Comparison of ENCODE assay signal across 32 cellular contexts in the genomic region with DNA sequence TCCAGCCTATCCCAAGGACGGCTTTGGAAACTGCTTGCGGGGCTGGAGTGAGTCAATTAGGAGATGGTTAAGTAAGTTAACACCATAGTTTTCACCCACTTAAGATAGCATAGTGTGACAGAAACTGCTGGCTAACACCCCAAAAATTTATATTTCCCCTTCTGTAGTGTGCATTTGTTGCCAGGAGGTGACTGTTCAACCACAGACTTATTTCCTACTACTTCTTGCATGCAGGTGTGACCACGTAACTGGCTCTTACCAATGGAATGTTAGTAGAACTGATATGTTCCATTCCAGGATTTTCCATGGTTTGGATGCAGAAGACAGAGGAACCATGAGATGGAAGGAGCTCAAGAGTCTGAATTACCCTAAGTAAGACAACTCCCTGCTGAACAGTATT. TPM values are rescaled to one million over a fixed set of nuclear protein-coding genes. Genes with fewer than 3 reads are reported as not detected.
"Had no signal": no experiment of that assay in that cellular context is flagged by ENCODE, and none has a peak within 500 bp of the region (broad histone marks: within the 10 kb centered on the region; RNA-seq: fewer than 3 reads in every experiment).

No MANE protein-coding gene starts in this region.

- H3K4me3 ChIP-seq: ascending aorta, esophagus squamous epithelium, gastrocnemius medialis, skin epidermis, testis, transverse colon had no signal

- ATAC-seq: gastrocnemius medialis; sciatic nerve; stimulated activated naive CD8-positive, alpha-beta T cell treated with anti-CD3 and anti-CD28 coated beads, Interleukin-15, Interleukin-2, amounts not matched to agents 100 U/mL and 50 U/mL, for 24 hours had no signal

- FAIRE-seq: bronchial epithelial cell, keratinocyte had no signal

- DNase-seq: activated CD4-positive, alpha-beta memory T cell treated with anti-CD3 and anti-CD28 coated beads for 36 hours; activated CD4-positive, alpha-beta T cell treated with anti-CD3 and anti-CD28 coated beads, Interleukin-2, amount 10 ng/mL, durations not matched to agents 24 days and 14 days; activated CD4-positive, CD25-positive, alpha-beta regulatory T cell treated with anti-CD3 and anti-CD28 coated beads, Interleukin-2, amount 50 U/mL, for 72 hours; activated CD8-positive, alpha-beta memory T cell treated with anti-CD3 and anti-CD28 coated beads, Interleukin-2, amount 50 U/mL, for 4 hours; activated effector memory CD4-positive, alpha-beta T cell treated with anti-CD3 and anti-CD28 coated beads, Interleukin-2, amount 50 U/mL, for 16 hours; activated naive CD4-positive, alpha-beta T cell treated with anti-CD3 and anti-CD28 coated beads for 36 hours; activated naive CD8-positive, alpha-beta T cell treated with anti-CD3 and anti-CD28 coated beads, Interleukin-2, amount 10 ng/mL, durations not matched to agents 7 days and 5 days; activated T-cell treated with anti-CD3 and anti-CD28 coated beads, Interleukin-2, amount 50 U/mL, for 1 hour; esophagus squamous epithelium; gastrocnemius medialis; head of caudate nucleus; hippocampal formation; left colon; naive B cell; nephron progenitor cell; retina; stimulated activated CD4-positive, alpha-beta T cell treated with anti-CD3 and anti-CD28 coated beads, Interleukin-12 subunit alpha, Interleukin-12 subunit beta, amount 100 ng/mL, for 4 hours; stimulated activated CD4-positive, alpha-beta T cell treated with anti-CD3 and anti-CD28 coated beads, Interleukin-4, amount 100 ng/mL, for 1 hour; stimulated activated naive CD8-positive, alpha-beta T cell treated with anti-CD3 and anti-CD28 coated beads, Interleukin-15, Interleukin-2, amounts not matched to agents 100 U/mL and 50 U/mL, for 24 hours; T-helper 9 cell; testis; transverse colon had no signal

RNA-seq across cellular contexts. Expression of gene SLC35F4, which starts 52.9 kb away (rescaled TPM):
- total RNA-seq: activated CD4-positive, alpha-beta memory T cell treated with anti-CD3 and anti-CD28 coated beads for 36 hours; activated CD4-positive, alpha-beta T cell treated with anti-CD3 and anti-CD28 coated beads, Interleukin-2, amount 10 ng/mL, durations not matched to agents 24 days and 14 days; activated CD8-positive, alpha-beta memory T cell treated with anti-CD3 and anti-CD28 coated beads for 36 hours; activated naive CD4-positive, alpha-beta T cell treated with anti-CD3 and anti-CD28 coated beads for 36 hours; activated naive CD8-positive, alpha-beta T cell treated with anti-CD3 and anti-CD28 coated beads, Interleukin-2, amount 10 ng/mL, durations not matched to agents 7 days and 5 days; activated T-helper 1 cell treated with anti-CD3 and anti-CD28 coated beads, Interleukin-12 subunit alpha, Interleukin-12 subunit beta, Interleukin-2, Interleukin-4 antibody, amounts not matched to agents 30 ng/mL and 10 ng/mL and 1 ng/mL, durations not matched to agents 14 hours and 24 hours and 36 hours; ascending aorta; bronchial epithelial cell; esophagus squamous epithelium; gastrocnemius medialis; left colon; liver; mesothelial cell of epicardium; osteocyte; sciatic nerve; transverse colon had no signal
